Comparison of ENCODE assay signal across 12 cellular contexts in genomic region chr7:151012031-151012692, GRCh38. TPM values are rescaled to one million over a fixed set of nuclear protein-coding genes. Genes with fewer than 3 reads are reported as not detected.
DNase-seq lines count a peak whose midpoint lies in the region; ATAC-seq and TF ChIP-seq lines count a peak whose summit lies in the region.
"Had no signal": no experiment of that assay in that cellular context is flagged by ENCODE, and none has a peak within 500 bp of the region (broad histone marks: within the 10 kb centered on the region; RNA-seq: fewer than 3 reads in every experiment).

No MANE protein-coding gene starts in this region.

- H3K4me1 Mint-ChIP-seq in activated naive CD8-positive, alpha-beta T cell treated with anti-CD3 and anti-CD28 coated beads, Interleukin-2, amount 10 ng/mL, durations not matched to agents 7 days and 5 days: peaks cover 61% of the 10 kb centered on the region

- no peaks in the 10 kb centered on the region for H3K9me2 ChIP-seq in HCT116 (ENCODE audit: insufficient read depth)

- H3K27ac Mint-ChIP-seq in activated naive CD8-positive, alpha-beta T cell treated with anti-CD3 and anti-CD28 coated beads, Interleukin-2, amount 10 ng/mL, durations not matched to agents 7 days and 5 days: peak overlapping the region; percentile 76

- no peak overlapping the region for H2AFZ ChIP-seq in HCT116 (ENCODE audit: low read depth, low read length, poor library complexity, severe bottlenecking)

- H3K79me2 ChIP-seq in HCT116 (ENCODE audit: insufficient read depth, low read length): peaks cover 4% of the 10 kb centered on the region; the same call in 1 of the 2 replicates

- H3K4me2 ChIP-seq in BLaER1 treated with 17β-estradiol and CSF1 and Interleukin-3, amounts not matched to agents 10 nM and 100 nM: peak overlapping the region; percentile 47 to 95 (median 67)
- H3K4me2 ChIP-seq in HCT116 (ENCODE audit: low read length): peak overlapping the region; percentile 68

- no peak for TF ChIP-seq RAD21 in HCT116 (IDR thresholded peaks at IDR 0.05; ENCODE audit: low read depth)

- no peak overlapping the region for H3K27ac ChIP-seq in BLaER1 treated with 17β-estradiol and CSF1 and Interleukin-3, amounts not matched to agents 10 nM and 100 nM
- H3K27ac ChIP-seq in HCT116 (ENCODE audit: low read depth, low read length) (0 out of 2 replicates have a peak overlapping the region, but pooled peaks have one; percentile 9), psoas muscle (no peak overlapping the region)
- H3K27ac ChIP-seq: prostate gland had no signal

- intact Hi-C loops in HCT116 (cut with micrococcal nuclease): loop anchor here (10.0 kb wide), 1 partner anchor 237 kb away; no protein-coding TSS in a partner anchor
- intact Hi-C loops in mucosa of descending colon (cut with DNase I, micrococcal nuclease): no loop called here
- intact Hi-C loops in psoas muscle (cut with DNase I): loop anchor here in 1 of 2 donors (1.0 to 5.0 kb wide), 2 partner anchors 39 to 100 kb away; no protein-coding TSS in a partner anchor

- POLR2A ChIA-PET in HCT116 (lab: Charles Lee): interaction anchor here (2.2 kb wide), 1 partner anchor 16 kb away, joined by 7 read pairs; the partner anchor contains the start of gene ABCB8
- POLR2A ChIA-PET in activated naive CD8-positive, alpha-beta T cell treated with anti-CD3 and anti-CD28 coated beads, Interleukin-2, amount 10 ng/mL, durations not matched to agents 7 days and 5 days (lab: Charles Lee): interaction anchor here (1.1 kb wide), 1 partner anchor 71 kb away, joined by 4 read pairs; the partner anchor contains the start of gene TMUB1

- DNase-seq in HCT116 (ENCODE audit: low read depth, low spot score) (no peak), mucosa of descending colon (peak in 2 of 3 donors; percentile 69 to 76), NCI-H128 (lab: John Stamatoyannopoulos, UW; ENCODE audit: unreplicated experiment) (no peak), NCI-H774 (lab: John Stamatoyannopoulos, UW) (no peak), psoas muscle (no peak)
- DNase-seq in activated naive CD8-positive, alpha-beta T cell treated with anti-CD3 and anti-CD28 coated beads, Interleukin-2, amount 10 ng/mL, durations not matched to agents 7 days and 5 days: no peak
- DNase-seq in stimulated activated naive CD4-positive, alpha-beta T cell treated with Interleukin-2 at 50 U/mL for 16 hours (lab: John Stamatoyannopoulos, UW): no peak
- DNase-seq: NCI-H748 treated with DMSO at 0.1 percent for 48 hours had no signal

- peak overlapping the region; percentile 54 for H3K4me3 Mint-ChIP-seq in activated naive CD8-positive, alpha-beta T cell treated with anti-CD3 and anti-CD28 coated beads, Interleukin-2, amount 10 ng/mL, durations not matched to agents 7 days and 5 days

- 0 out of 20 replicates have a peak overlapping the region, but pooled peaks of 1 of the 10 experiments have one; percentile 0 for H3K4me3 ChIP-seq in BLaER1 treated with 17β-estradiol and CSF1 and Interleukin-3, amounts not matched to agents 10 nM and 100 nM
- H3K4me3 ChIP-seq in HCT116 (replicated peaks in 1 of 2; ENCODE audit: low read depth in 1 of 2, low read length in 2 of 2) (peak overlapping the region; percentile 6 to 36; a peak in 3 of 4 replicates), mucosa of descending colon (no peak overlapping the region), psoas muscle (no peak overlapping the region)
- H3K4me3 ChIP-seq: prostate gland had no signal

- 0 out of 22 replicates have a peak overlapping the region, but pooled peaks of 1 of the 11 experiments have one; percentile 7 for H3K9ac ChIP-seq in BLaER1 treated with 17β-estradiol and CSF1 and Interleukin-3, amounts not matched to agents 10 nM and 100 nM
- H3K9ac ChIP-seq in HCT116 (ENCODE audit: low read length): peak overlapping the region; percentile 38

- peaks cover 71 to 96% (median 90%) of the 10 kb centered on the region in 10 experiments for H3K4me1 ChIP-seq in BLaER1 treated with 17β-estradiol and CSF1 and Interleukin-3, amounts not matched to agents 10 nM and 100 nM
- H3K4me1 ChIP-seq in HCT116 (ENCODE audit: control insufficient read depth in 1 of 2, insufficient read depth in 2 of 2, low read length in 2 of 2) (peaks cover 16 to 56% of the 10 kb centered on the region in 2 experiments; a peak in 3 of 4 replicates), mucosa of descending colon (ENCODE audit: low read depth) (peaks cover 10% of the 10 kb centered on the region), psoas muscle (no peaks in the 10 kb centered on the region)
- H3K4me1 ChIP-seq: prostate gland had no signal

- RAD21 ChIA-PET in HCT116 (lab: Charles Lee; ENCODE audit: low non-redundant PET in 1 of 2, low total read pairs in 2 of 2, uncharacterized antibody in 2 of 2, unreplicated experiment in 2 of 2): interaction anchor here in 1 of 2 experiments (0.6 kb wide), 1 partner anchor 48 kb away, joined by 5 read pairs; no protein-coding TSS in a partner anchor

- peaks cover 0 to 15% (median 4%) of the 10 kb centered on the region in 11 experiments; a peak in 12 of 22 replicates for H3K27me3 ChIP-seq in BLaER1 treated with 17β-estradiol and CSF1 and Interleukin-3, amounts not matched to agents 10 nM and 100 nM
- H3K27me3 ChIP-seq in HCT116 (ENCODE audit: insufficient read depth, low read length): no peaks in the 10 kb centered on the region
- peaks cover 0 to 78% (median 21%) of the 10 kb centered on the region in 3 donors for H3K27me3 ChIP-seq in psoas muscle (ENCODE audit: insufficient read depth in 3 of 3, low read length in 2 of 3)

- no peak for TF ChIP-seq POLR2A in HCT116 (IDR thresholded peaks at IDR 0.05; ENCODE audit: borderline replicate concordance, extremely low read depth, insufficient read depth, insufficient read length)

- peaks cover 5% of the 10 kb centered on the region for H3K36me3 Mint-ChIP-seq in activated naive CD8-positive, alpha-beta T cell treated with anti-CD3 and anti-CD28 coated beads, Interleukin-2, amount 10 ng/mL, durations not matched to agents 7 days and 5 days

- H3K9me3 Mint-ChIP-seq in activated naive CD8-positive, alpha-beta T cell treated with anti-CD3 and anti-CD28 coated beads, Interleukin-2, amount 10 ng/mL, durations not matched to agents 7 days and 5 days: no peaks in the 10 kb centered on the region

- H3K9me3 ChIP-seq in BLaER1 treated with 17β-estradiol and CSF1 and Interleukin-3, amounts not matched to agents 10 nM and 100 nM (replicated peaks in 1 of 11): no peaks in the 10 kb centered on the region
- H3K9me3 ChIP-seq in HCT116 (ENCODE audit: control insufficient read depth in 1 of 2, insufficient read depth in 1 of 2, low read depth in 1 of 2, low read length in 2 of 2) (no peaks in the 10 kb centered on the region), mucosa of descending colon (no peaks in the 10 kb centered on the region), psoas muscle (no peaks in the 10 kb centered on the region)
- H3K9me3 ChIP-seq: prostate gland had no signal

- no peaks in the 10 kb centered on the region; a peak in 1 of 22 replicates for H3K36me3 ChIP-seq in BLaER1 treated with 17β-estradiol and CSF1 and Interleukin-3, amounts not matched to agents 10 nM and 100 nM
- H3K36me3 ChIP-seq in HCT116 (ENCODE audit: control insufficient read depth in 1 of 2, insufficient read depth in 2 of 2, low read length in 2 of 2): no peaks in the 10 kb centered on the region
- no peaks in the 10 kb centered on the region for H3K36me3 ChIP-seq in mucosa of descending colon (ENCODE audit: low read depth)
- no peaks in the 10 kb centered on the region for H3K36me3 ChIP-seq in psoas muscle (ENCODE audit: insufficient read depth in 1 of 2, low read depth in 1 of 2)
- H3K36me3 ChIP-seq: prostate gland had no signal

- CTCF ChIA-PET in HCT116 (lab: Charles Lee): interaction anchor here (0.7 to 5.4 kb wide), 8 partner anchors 8 to 135 kb away, joined by 3 to 59 read pairs (median 6); partner anchors contain the start of genes ABCB8 and ATG9B

- TF ChIP-seq CTCF in HCT116 (IDR thresholded peaks at IDR 0.05 in 2 of 3, conservative IDR thresholded peaks at IDR 0.05 in 1 of 3; ENCODE audit: borderline replicate concordance in 1 of 3, insufficient read depth in 1 of 3, low read depth in 2 of 3, low read length in 2 of 3) (no peak), mucosa of descending colon (IDR thresholded peaks at IDR 0.05) (no peak), psoas muscle (IDR thresholded peaks at IDR 0.05) (no peak)

- no TSS peak for BruUV-seq in HCT116 (replicated peaks; lab: Mats Ljungman, UMichigan)

- ATAC-seq in HCT116 (no peak), mucosa of descending colon (peak; percentile 79), psoas muscle (no peak)
- ATAC-seq in activated naive CD8-positive, alpha-beta T cell treated with anti-CD3 and anti-CD28 coated beads, Interleukin-2, amount 10 ng/mL, durations not matched to agents 7 days and 5 days (ENCODE audit: low read depth): no peak

- 70 to 79% (median 74%) methylated on average over 6 of the region's 6 CpGs for WGBS in psoas muscle, 3 donors

- no peaks in the 10 kb centered on the region for H3K27me3 Mint-ChIP-seq in activated naive CD8-positive, alpha-beta T cell treated with anti-CD3 and anti-CD28 coated beads, Interleukin-2, amount 10 ng/mL, durations not matched to agents 7 days and 5 days

- H4K20me1 ChIP-seq in BLaER1 treated with 17β-estradiol and CSF1 and Interleukin-3, amounts not matched to agents 10 nM and 100 nM: no peaks in the 10 kb centered on the region; a peak in 1 of 22 replicates
- no peaks in the 10 kb centered on the region for H4K20me1 ChIP-seq in HCT116 (ENCODE audit: insufficient read depth)

RNA-seq across cellular contexts. Expression of gene ATG9B, which starts 12.1 kb away (rescaled TPM):
- 2.1 TPM for total RNA-seq in HCT116 (2021; ENCODE audit: unreplicated experiment)
- polyA plus RNA-seq in HCT116 (2012): 5.8 and 6.9 TPM in 2 replicates
- 10 to 100 TPM; 11.1 to 11.6 TPM for total RNA-seq in activated naive CD8-positive, alpha-beta T cell treated with anti-CD3 and anti-CD28 coated beads, Interleukin-2, amount 10 ng/mL, durations not matched to agents 7 days and 5 days
- under 1 TPM; 0.09 to 0.90 (median 0.89) TPM for total RNA-seq in mucosa of descending colon
- not detected for total RNA-seq in psoas muscle
- under 1 TPM; 0.12 to 0.18 (median 0.18) TPM for polyA plus RNA-seq in psoas muscle
- total RNA-seq: liver, subcutaneous adipose tissue had no signal

RNA-seq across cellular contexts. Expression of gene ABCB8, which starts 16.1 kb away (rescaled TPM):
- 55.2 TPM for total RNA-seq in HCT116 (2021; ENCODE audit: unreplicated experiment)
- polyA plus RNA-seq in HCT116 (2012): 32.5 and 34.9 TPM in 2 replicates
- 10 to 100 TPM; 48.1 to 48.3 TPM for total RNA-seq in activated naive CD8-positive, alpha-beta T cell treated with anti-CD3 and anti-CD28 coated beads, Interleukin-2, amount 10 ng/mL, durations not matched to agents 7 days and 5 days
- 10 to 100 TPM; 40.1 to 44.9 (median 41.8) TPM for total RNA-seq in mucosa of descending colon
- total RNA-seq in psoas muscle: 10 to 100 TPM; 13.2 to 20.7 (median 19.2) TPM
- 10 to 100 TPM in 2 of 3 donors, 1 to 10 TPM in 1; 9.3 to 16.6 (median 12.9) TPM for polyA plus RNA-seq in psoas muscle

RNA-seq across cellular contexts. Expression of gene NOS3, which starts 21.3 kb away (rescaled TPM):
- total RNA-seq in HCT116 (2021; ENCODE audit: unreplicated experiment) (35.8 TPM), mucosa of descending colon (1 to 10 TPM; 2.5 to 6.3 (median 6.0) TPM), psoas muscle (10 to 100 TPM in 1 of 4 donors, 1 to 10 TPM in 3; 5.8 to 13.2 (median 6.3) TPM)
- polyA plus RNA-seq in HCT116 (2012): 42.7 and 44.0 TPM in 2 replicates
- total RNA-seq in activated naive CD8-positive, alpha-beta T cell treated with anti-CD3 and anti-CD28 coated beads, Interleukin-2, amount 10 ng/mL, durations not matched to agents 7 days and 5 days: 10 to 100 TPM; 12.5 to 15.8 TPM
- 1 to 10 TPM; 1.4 to 5.7 (median 5.0) TPM for polyA plus RNA-seq in psoas muscle

RNA-seq across cellular contexts. Expression of gene KCNH2, which starts 34.0 kb away (rescaled TPM):
- total RNA-seq in HCT116 (2021; ENCODE audit: unreplicated experiment) (9.7 TPM), mucosa of descending colon (10 to 100 TPM in 1 of 3 donors, 1 to 10 TPM in 2; 2.9 to 87.1 (median 5.3) TPM), psoas muscle (under 1 TPM; 0.21 to 0.39 (median 0.22) TPM)
- polyA plus RNA-seq in HCT116 (2012): 8.4 and 10.4 TPM in 2 replicates
- total RNA-seq in activated naive CD8-positive, alpha-beta T cell treated with anti-CD3 and anti-CD28 coated beads, Interleukin-2, amount 10 ng/mL, durations not matched to agents 7 days and 5 days: under 1 TPM; 0.50 to 0.54 TPM
- polyA plus RNA-seq in psoas muscle: under 1 TPM; 0.18 to 0.48 (median 0.20) TPM

RNA-seq across cellular contexts. Expression of gene ASIC3, which starts 36.2 kb away (rescaled TPM):
- 4.4 TPM for total RNA-seq in HCT116 (2021; ENCODE audit: unreplicated experiment)
- polyA plus RNA-seq in HCT116 (2012): 5.4 and 6.2 TPM in 2 replicates
- total RNA-seq in activated naive CD8-positive, alpha-beta T cell treated with anti-CD3 and anti-CD28 coated beads, Interleukin-2, amount 10 ng/mL, durations not matched to agents 7 days and 5 days: 1 to 10 TPM; 4.7 to 6.0 TPM
- 1 to 10 TPM; 1.2 to 6.5 (median 3.4) TPM for total RNA-seq in mucosa of descending colon
- total RNA-seq in psoas muscle: 1 to 10 TPM; 2.1 to 6.2 (median 3.9) TPM
- 1 to 10 TPM; 1.8 to 5.0 (median 1.8) TPM for polyA plus RNA-seq in psoas muscle

Comparison
In these comparisons a context has a peak if more than half of its experiments do, and no peak if none do; other contexts are left out.
1. H3K4me3 ChIP-seq: peak in HCT116 (2 of 2); none in mucosa of descending colon (single experiment) and psoas muscle (single experiment).
2. DNase-seq: peak in mucosa of descending colon (2 of 3); none in HCT116 (single experiment), activated naive CD8-positive, alpha-beta T cell treated with anti-CD3 and anti-CD28 coated beads, Interleukin-2, amount 10 ng/mL, durations not matched to agents 7 days and 5 days (single experiment), NCI-H128 (single experiment), NCI-H774 (single experiment), psoas muscle (0 of 2) and stimulated activated naive CD4-positive, alpha-beta T cell treated with Interleukin-2 at 50 U/mL for 16 hours (single experiment).